14 cellular contexts compared by ENCODE assay signal in the genomic region with DNA sequence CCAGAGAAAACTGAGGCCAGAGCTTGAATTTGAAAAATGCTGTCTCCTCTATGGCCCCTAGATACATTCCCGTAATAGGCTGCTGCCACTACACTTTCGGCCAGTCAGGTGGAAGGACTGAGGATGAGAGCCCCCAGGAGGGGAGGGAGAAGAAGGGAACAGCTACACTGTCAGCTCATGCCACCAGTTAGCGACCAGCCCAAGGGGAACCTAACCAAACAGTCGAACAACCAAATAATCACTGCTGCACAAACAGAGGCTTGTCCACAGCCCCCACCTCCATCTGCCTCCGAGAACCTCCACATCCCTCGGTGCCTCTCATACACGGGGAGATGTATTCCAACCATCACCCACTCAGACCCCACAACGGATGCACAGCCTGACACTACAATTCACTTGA. TPM values are rescaled to one million over a fixed set of nuclear protein-coding genes. Genes with fewer than 3 reads are reported as not detected.
DNase-seq lines count a peak whose midpoint lies in the region; ATAC-seq, FAIRE-seq and TF ChIP-seq lines count a peak whose summit lies in the region.
"Had no signal": no experiment of that assay in that cellular context is flagged by ENCODE, and none has a peak within 500 bp of the region (broad histone marks: within the 10 kb centered on the region; RNA-seq: fewer than 3 reads in every experiment).

No MANE protein-coding gene starts in this region.

- ATAC-seq in left cardiac atrium: no peak
- ATAC-seq: A549 had no signal

- H3K4me3 ChIP-seq in iPS-20b (ENCODE audit: low read length): peak overlapping the region; percentile 46; the same call in 1 of the 2 replicates
- H3K4me3 ChIP-seq in colonic mucosa: no peak overlapping the region
- H3K4me3 ChIP-seq: A549, adrenal gland, left ventricle myocardium inferior, right atrium auricular region had no signal

- H3K4me1 ChIP-seq in iPS-20b (ENCODE audit: insufficient read depth, low read length) (peaks cover 17% of the 10 kb centered on the region), colonic mucosa (no peaks in the 10 kb centered on the region)

- no peak overlapping the region for H3K9ac ChIP-seq in iPS-20b (ENCODE audit: low read depth, low read length)
- H3K9ac ChIP-seq in colonic mucosa (ENCODE audit: low read depth in 2 of 2, low read length in 2 of 2): peak overlapping the region in 1 of 2 donors; percentile 49

- peak; percentile 27 for DNase-seq in SIG-M5 treated with dmso at 0.1 percent for 504 hours (lab: John Stamatoyannopoulos, UW; ENCODE audit: unreplicated experiment)
- DNase-seq in SIG-M5 (lab: John Stamatoyannopoulos, UW): no peak
- DNase-seq in SK-MEL-5 (ENCODE audit: low read depth, low spot score): peak; percentile 15
- no peak for DNase-seq in urothelium cell line (ENCODE audit: low spot score)
- no peak for DNase-seq in left cardiac atrium
- no peak for DNase-seq in colonic mucosa
- no peak for DNase-seq in DMS114 treated with DMSO at 0.1 percent for 48 hours (lab: John Stamatoyannopoulos, UW; ENCODE audit: unreplicated experiment)
- DNase-seq: adrenal gland, left ventricle myocardium inferior, NCI-H2029 treated with DMSO at 0.1 percent for 48 hours had no signal

- in situ Hi-C loops in SK-MEL-5 (cut with HindIII; ENCODE audit: low pct_unique_long_range_greater_than_20kb, low sequenced_read_pairs): no loop called here

- H3K36me3 ChIP-seq in iPS-20b (ENCODE audit: insufficient read depth, low read depth, low read length): no peaks in the 10 kb centered on the region
- H3K36me3 ChIP-seq in colonic mucosa: no peaks in the 10 kb centered on the region
- H3K36me3 ChIP-seq: adrenal gland, left ventricle myocardium inferior, right atrium auricular region had no signal

- intact Hi-C loops in left cardiac atrium (cut with DNase I) (no loop called here), colonic mucosa (cut with DNase I) (no loop called here)

- H3K27me3 ChIP-seq in iPS-20b (ENCODE audit: insufficient read depth, low read length) (peaks cover 45% of the 10 kb centered on the region), colonic mucosa (no peaks in the 10 kb centered on the region)
- H3K27me3 ChIP-seq: adrenal gland, right atrium auricular region had no signal

- H3K27ac ChIP-seq in iPS-20b (ENCODE audit: low read length): no peak overlapping the region
- H3K27ac ChIP-seq in colonic mucosa: no peak overlapping the region
- H3K27ac ChIP-seq: A549, epithelial cell of prostate, left ventricle myocardium inferior, right atrium auricular region had no signal

- FAIRE-seq in urothelium cell line (lab: Jason Lieb, UNC): peak; percentile 32
- FAIRE-seq: A549 had no signal

- no peak for TF ChIP-seq CTCF in colonic mucosa (IDR thresholded peaks at IDR 0.05)

- H3K9me3 ChIP-seq in iPS-20b (ENCODE audit: insufficient read depth, low read depth, low read length) (no peaks in the 10 kb centered on the region), colonic mucosa (no peaks in the 10 kb centered on the region)
- H3K9me3 ChIP-seq: A549, adrenal gland, left ventricle myocardium inferior, right atrium auricular region had no signal

RNA-seq across cellular contexts. Expression of a gene that starts 7.3 kb away (rescaled TPM):
- 15.1 and 16.6 TPM in 2 replicates for total RNA-seq in SK-MEL-5 (2014; rRNA removed; shearing (Covaris generic))
- 16.4 and 25.7 TPM in 2 replicates for polyA plus RNA-seq in SK-MEL-5 (2015; cell fraction: cytosol; rRNA removed)
- polyA plus RNA-seq in SK-MEL-5 (2015; cell fraction: nucleus; rRNA removed): 32.6 and 47.0 TPM in 2 replicates
- total RNA-seq in left cardiac atrium: 10 to 100 TPM; 14.9 to 15.7 TPM
- total RNA-seq in colonic mucosa: 10 to 100 TPM; 15.2 to 21.3 TPM

Comparison
In these comparisons a context has a peak if more than half of its experiments do, and no peak if none do; other contexts are left out.
1. DNase-seq: peak in SIG-M5 treated with dmso at 0.1 percent for 504 hours (single experiment) and SK-MEL-5 (single experiment); none in SIG-M5 (single experiment), urothelium cell line (single experiment), left cardiac atrium (single experiment), colonic mucosa (single experiment) and DMS114 treated with DMSO at 0.1 percent for 48 hours (single experiment).